In the genomic region with DNA sequence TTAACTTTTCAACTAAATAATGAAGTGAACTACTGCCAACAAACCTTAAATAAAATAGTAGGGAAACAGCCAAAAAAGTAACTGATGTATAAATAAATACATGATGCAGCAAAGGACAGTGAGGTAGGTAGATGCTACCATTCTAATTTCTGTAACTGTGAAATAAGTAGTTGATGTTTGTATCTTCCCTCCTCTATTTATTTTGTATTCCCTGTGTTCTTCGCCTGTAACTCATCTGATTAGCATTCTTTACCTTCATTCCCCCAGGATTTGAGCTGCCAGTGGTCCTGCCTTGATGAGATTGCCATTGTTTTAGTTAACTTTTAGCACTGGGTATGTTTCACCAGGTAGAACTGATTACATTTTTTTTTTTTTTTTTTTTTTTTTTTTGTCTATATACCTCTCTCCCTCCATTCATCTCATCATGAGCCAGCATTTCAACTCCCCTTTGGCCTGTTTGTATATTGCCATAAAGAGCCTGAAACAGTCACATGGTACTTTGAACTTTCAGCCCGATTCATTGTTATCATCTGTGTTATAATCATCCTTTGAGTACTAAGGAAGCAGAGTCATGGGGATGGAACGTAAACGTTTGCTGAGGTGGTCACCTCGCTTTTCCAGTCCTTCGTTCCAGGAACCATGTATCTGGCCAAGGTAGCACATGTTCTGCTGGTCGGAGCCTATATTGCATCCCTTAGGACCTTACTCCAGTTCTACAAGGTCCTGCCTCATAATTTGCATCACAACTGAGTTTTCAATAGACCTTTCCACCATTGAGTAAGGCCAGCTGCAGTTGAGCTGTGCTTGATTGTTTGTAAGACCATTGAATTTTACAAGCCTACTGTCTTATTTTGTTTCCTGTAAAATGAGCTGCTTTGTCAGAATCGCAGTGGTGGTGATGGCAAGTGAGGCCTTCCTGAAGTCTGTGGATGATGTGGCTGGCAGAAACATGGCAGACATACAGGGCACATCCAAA, we compare ENCODE assay signal across 1 cellular context.
TF ChIP-seq lines count a peak whose summit lies in the region.

No MANE protein-coding gene starts in this region.

TF ChIP-seq in HepG2, 621 proteins besides CTCF, POLR2A, EP300 and RAD21 (continued from another document and continues in another):
- TF ChIP-seq, protein P1, sequence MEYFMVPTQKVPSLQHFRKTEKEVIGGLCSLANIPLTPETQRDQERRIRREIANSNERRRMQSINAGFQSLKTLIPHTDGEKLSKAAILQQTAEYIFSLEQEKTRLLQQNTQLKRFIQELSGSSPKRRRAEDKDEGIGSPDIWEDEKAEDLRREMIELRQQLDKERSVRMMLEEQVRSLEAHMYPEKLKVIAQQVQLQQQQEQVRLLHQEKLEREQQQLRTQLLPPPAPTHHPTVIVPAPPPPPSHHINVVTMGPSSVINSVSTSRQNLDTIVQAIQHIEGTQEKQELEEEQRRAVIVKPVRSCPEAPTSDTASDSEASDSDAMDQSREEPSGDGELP (IDR thresholded peaks at IDR 0.05; ENCODE audit: borderline replicate concordance, low read depth): peak; percentile 76; the same call in 1 of the 2 replicates
- TF ChIP-seq, protein P2, sequence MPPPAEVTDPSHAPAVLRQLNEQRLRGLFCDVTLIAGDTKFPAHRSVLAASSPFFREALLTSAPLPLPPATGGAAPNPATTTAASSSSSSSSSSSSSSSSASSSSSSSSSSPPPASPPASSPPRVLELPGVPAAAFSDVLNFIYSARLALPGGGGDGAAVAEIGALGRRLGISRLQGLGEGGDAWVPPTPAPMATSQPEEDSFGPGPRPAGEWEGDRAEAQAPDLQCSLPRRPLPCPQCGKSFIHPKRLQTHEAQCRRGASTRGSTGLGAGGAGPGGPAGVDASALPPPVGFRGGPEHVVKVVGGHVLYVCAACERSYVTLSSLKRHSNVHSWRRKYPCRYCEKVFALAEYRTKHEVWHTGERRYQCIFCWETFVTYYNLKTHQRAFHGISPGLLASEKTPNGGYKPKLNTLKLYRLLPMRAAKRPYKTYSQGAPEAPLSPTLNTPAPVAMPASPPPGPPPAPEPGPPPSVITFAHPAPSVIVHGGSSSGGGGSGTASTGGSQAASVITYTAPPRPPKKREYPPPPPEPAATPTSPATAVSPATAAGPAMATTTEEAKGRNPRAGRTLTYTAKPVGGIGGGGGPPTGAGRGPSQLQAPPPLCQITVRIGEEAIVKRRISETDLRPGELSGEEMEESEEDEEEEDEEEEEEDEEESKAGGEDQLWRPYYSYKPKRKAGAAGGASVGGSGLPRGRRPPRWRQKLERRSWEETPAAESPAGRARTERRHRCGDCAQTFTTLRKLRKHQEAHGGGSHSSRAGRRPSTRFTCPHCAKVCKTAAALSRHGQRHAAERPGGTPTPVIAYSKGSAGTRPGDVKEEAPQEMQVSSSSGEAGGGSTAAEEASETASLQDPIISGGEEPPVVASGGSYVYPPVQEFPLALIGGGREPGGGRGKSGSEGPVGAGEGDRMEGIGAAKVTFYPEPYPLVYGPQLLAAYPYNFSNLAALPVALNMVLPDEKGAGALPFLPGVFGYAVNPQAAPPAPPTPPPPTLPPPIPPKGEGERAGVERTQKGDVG (CRISPR knock-in tag; IDR thresholded peaks at IDR 0.05; ENCODE audit: borderline replicate concordance): no peak
- TF ChIP-seq, protein P3, sequence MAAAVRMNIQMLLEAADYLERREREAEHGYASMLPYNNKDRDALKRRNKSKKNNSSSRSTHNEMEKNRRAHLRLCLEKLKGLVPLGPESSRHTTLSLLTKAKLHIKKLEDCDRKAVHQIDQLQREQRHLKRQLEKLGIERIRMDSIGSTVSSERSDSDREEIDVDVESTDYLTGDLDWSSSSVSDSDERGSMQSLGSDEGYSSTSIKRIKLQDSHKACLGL (CRISPR knock-in tag; IDR thresholded peaks at IDR 0.05): no peak
- no peak for TF ChIP-seq NCOA5 (CRISPR knock-in tag; IDR thresholded peaks at IDR 0.05)
- no peak for TF ChIP-seq SIN3B (IDR thresholded peaks at IDR 0.05; ENCODE audit: low read length)
- no peak for TF ChIP-seq ESRRA (CRISPR knock-in tag; IDR thresholded peaks at IDR 0.05; ENCODE audit: low read depth)
- TF ChIP-seq MED8 (CRISPR knock-in tag; IDR thresholded peaks at IDR 0.05; ENCODE audit: insufficient replicate concordance): peak; percentile 75
- peak; percentile 89 for TF ChIP-seq ZNF441 (CRISPR knock-in tag; IDR thresholded peaks at IDR 0.05; ENCODE audit: borderline replicate concordance)
- TF ChIP-seq, protein P4, sequence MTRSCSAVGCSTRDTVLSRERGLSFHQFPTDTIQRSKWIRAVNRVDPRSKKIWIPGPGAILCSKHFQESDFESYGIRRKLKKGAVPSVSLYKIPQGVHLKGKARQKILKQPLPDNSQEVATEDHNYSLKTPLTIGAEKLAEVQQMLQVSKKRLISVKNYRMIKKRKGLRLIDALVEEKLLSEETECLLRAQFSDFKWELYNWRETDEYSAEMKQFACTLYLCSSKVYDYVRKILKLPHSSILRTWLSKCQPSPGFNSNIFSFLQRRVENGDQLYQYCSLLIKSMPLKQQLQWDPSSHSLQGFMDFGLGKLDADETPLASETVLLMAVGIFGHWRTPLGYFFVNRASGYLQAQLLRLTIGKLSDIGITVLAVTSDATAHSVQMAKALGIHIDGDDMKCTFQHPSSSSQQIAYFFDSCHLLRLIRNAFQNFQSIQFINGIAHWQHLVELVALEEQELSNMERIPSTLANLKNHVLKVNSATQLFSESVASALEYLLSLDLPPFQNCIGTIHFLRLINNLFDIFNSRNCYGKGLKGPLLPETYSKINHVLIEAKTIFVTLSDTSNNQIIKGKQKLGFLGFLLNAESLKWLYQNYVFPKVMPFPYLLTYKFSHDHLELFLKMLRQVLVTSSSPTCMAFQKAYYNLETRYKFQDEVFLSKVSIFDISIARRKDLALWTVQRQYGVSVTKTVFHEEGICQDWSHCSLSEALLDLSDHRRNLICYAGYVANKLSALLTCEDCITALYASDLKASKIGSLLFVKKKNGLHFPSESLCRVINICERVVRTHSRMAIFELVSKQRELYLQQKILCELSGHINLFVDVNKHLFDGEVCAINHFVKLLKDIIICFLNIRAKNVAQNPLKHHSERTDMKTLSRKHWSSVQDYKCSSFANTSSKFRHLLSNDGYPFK (CRISPR knock-in tag; IDR thresholded peaks at IDR 0.05; ENCODE audit: borderline replicate concordance): no peak
- peak; percentile 79; the same call in 1 of the 2 replicates for TF ChIP-seq ZNF12 (CRISPR knock-in tag; IDR thresholded peaks at IDR 0.05)
- peak; percentile 47; the same call in 1 of the 2 replicates for TF ChIP-seq ZNF746 (CRISPR knock-in tag; IDR thresholded peaks at IDR 0.05)
- TF ChIP-seq SMYD3 (CRISPR knock-in tag; IDR thresholded peaks at IDR 0.05): no peak
- TF ChIP-seq CHD4 (IDR thresholded peaks at IDR 0.05; ENCODE audit: borderline replicate concordance, low read length): peak; percentile 95; the same call in 1 of the 2 replicates
- TF ChIP-seq HOXA9 (CRISPR knock-in tag; IDR thresholded peaks at IDR 0.05; ENCODE audit: borderline replicate concordance): no peak
- peak; percentile 53; the same call in 1 of the 2 replicates for TF ChIP-seq TRIM24 (CRISPR knock-in tag; IDR thresholded peaks at IDR 0.05)
- peak; percentile 51; the same call in 1 of the 2 replicates for TF ChIP-seq ZNF543 (CRISPR knock-in tag; IDR thresholded peaks at IDR 0.05)
- TF ChIP-seq ZMAT3 (CRISPR knock-in tag; conservative IDR thresholded peaks at IDR 0.05): peak; percentile 87
- TF ChIP-seq, protein P5, sequence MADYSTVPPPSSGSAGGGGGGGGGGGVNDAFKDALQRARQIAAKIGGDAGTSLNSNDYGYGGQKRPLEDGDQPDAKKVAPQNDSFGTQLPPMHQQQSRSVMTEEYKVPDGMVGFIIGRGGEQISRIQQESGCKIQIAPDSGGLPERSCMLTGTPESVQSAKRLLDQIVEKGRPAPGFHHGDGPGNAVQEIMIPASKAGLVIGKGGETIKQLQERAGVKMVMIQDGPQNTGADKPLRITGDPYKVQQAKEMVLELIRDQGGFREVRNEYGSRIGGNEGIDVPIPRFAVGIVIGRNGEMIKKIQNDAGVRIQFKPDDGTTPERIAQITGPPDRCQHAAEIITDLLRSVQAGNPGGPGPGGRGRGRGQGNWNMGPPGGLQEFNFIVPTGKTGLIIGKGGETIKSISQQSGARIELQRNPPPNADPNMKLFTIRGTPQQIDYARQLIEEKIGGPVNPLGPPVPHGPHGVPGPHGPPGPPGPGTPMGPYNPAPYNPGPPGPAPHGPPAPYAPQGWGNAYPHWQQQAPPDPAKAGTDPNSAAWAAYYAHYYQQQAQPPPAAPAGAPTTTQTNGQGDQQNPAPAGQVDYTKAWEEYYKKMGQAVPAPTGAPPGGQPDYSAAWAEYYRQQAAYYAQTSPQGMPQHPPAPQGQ (CRISPR knock-in tag; IDR thresholded peaks at IDR 0.05; ENCODE audit: borderline replicate concordance): no peak
- no peak for TF ChIP-seq TAF15 (IDR thresholded peaks at IDR 0.05; ENCODE audit: low read depth, low read length, poor library complexity, severe bottlenecking)
- peak; percentile 90; the same call in 1 of the 2 replicates for TF ChIP-seq CBX5 (CRISPR knock-in tag; IDR thresholded peaks at IDR 0.05; ENCODE audit: borderline replicate concordance)
- no peak for TF ChIP-seq MTA1 (CRISPR knock-in tag; IDR thresholded peaks at IDR 0.05; ENCODE audit: borderline replicate concordance)
- TF ChIP-seq, protein P6, sequence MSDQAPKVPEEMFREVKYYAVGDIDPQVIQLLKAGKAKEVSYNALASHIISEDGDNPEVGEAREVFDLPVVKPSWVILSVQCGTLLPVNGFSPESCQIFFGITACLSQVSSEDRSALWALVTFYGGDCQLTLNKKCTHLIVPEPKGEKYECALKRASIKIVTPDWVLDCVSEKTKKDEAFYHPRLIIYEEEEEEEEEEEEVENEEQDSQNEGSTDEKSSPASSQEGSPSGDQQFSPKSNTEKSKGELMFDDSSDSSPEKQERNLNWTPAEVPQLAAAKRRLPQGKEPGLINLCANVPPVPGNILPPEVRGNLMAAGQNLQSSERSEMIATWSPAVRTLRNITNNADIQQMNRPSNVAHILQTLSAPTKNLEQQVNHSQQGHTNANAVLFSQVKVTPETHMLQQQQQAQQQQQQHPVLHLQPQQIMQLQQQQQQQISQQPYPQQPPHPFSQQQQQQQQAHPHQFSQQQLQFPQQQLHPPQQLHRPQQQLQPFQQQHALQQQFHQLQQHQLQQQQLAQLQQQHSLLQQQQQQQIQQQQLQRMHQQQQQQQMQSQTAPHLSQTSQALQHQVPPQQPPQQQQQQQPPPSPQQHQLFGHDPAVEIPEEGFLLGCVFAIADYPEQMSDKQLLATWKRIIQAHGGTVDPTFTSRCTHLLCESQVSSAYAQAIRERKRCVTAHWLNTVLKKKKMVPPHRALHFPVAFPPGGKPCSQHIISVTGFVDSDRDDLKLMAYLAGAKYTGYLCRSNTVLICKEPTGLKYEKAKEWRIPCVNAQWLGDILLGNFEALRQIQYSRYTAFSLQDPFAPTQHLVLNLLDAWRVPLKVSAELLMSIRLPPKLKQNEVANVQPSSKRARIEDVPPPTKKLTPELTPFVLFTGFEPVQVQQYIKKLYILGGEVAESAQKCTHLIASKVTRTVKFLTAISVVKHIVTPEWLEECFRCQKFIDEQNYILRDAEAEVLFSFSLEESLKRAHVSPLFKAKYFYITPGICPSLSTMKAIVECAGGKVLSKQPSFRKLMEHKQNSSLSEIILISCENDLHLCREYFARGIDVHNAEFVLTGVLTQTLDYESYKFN (CRISPR knock-in tag; conservative IDR thresholded peaks at IDR 0.05): peak; percentile 77
- no peak for TF ChIP-seq ZNF552 (CRISPR knock-in tag; IDR thresholded peaks at IDR 0.05; ENCODE audit: borderline replicate concordance)
- no peak for TF ChIP-seq SMAD9 (CRISPR knock-in tag; IDR thresholded peaks at IDR 0.05)
- peak; percentile 42 for TF ChIP-seq ZNF317 (CRISPR knock-in tag; IDR thresholded peaks at IDR 0.05)
- TF ChIP-seq, protein P7, sequence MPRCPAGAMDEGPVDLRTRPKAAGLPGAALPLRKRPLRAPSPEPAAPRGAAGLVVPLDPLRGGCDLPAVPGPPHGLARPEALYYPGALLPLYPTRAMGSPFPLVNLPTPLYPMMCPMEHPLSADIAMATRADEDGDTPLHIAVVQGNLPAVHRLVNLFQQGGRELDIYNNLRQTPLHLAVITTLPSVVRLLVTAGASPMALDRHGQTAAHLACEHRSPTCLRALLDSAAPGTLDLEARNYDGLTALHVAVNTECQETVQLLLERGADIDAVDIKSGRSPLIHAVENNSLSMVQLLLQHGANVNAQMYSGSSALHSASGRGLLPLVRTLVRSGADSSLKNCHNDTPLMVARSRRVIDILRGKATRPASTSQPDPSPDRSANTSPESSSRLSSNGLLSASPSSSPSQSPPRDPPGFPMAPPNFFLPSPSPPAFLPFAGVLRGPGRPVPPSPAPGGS (CRISPR knock-in tag; IDR thresholded peaks at IDR 0.05): 0 out of 2 replicates have a peak, but pooled peaks have one; percentile 71
- TF ChIP-seq ZFP36 (IDR thresholded peaks at IDR 0.05; ENCODE audit: borderline replicate concordance, low read depth, low read length, partially characterized antibody): no peak
- TF ChIP-seq MAF1 (CRISPR knock-in tag; IDR thresholded peaks at IDR 0.05; ENCODE audit: borderline replicate concordance): no peak
- TF ChIP-seq SUZ12 (IDR thresholded peaks at IDR 0.05; ENCODE audit: low read depth, low read length): no peak
- peak; percentile 49; the same call in 1 of the 2 replicates for TF ChIP-seq ZMYM4 (CRISPR knock-in tag; IDR thresholded peaks at IDR 0.05)
- TF ChIP-seq ZKSCAN5 (CRISPR knock-in tag; IDR thresholded peaks at IDR 0.05): 0 out of 2 replicates have a peak, but pooled peaks have one; percentile 64
- TF ChIP-seq ATF7-NPFF (CRISPR knock-in tag; IDR thresholded peaks at IDR 0.05; ENCODE audit: low read depth): no peak
- TF ChIP-seq ZNF589 (CRISPR knock-in tag; conservative IDR thresholded peaks at IDR 0.05): peak; percentile 62; the same call in 1 of the 2 replicates
- TF ChIP-seq, protein P8, sequence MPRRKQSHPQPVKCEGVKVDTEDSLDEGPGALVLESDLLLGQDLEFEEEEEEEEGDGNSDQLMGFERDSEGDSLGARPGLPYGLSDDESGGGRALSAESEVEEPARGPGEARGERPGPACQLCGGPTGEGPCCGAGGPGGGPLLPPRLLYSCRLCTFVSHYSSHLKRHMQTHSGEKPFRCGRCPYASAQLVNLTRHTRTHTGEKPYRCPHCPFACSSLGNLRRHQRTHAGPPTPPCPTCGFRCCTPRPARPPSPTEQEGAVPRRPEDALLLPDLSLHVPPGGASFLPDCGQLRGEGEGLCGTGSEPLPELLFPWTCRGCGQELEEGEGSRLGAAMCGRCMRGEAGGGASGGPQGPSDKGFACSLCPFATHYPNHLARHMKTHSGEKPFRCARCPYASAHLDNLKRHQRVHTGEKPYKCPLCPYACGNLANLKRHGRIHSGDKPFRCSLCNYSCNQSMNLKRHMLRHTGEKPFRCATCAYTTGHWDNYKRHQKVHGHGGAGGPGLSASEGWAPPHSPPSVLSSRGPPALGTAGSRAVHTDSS (CRISPR knock-in tag; conservative IDR thresholded peaks at IDR 0.05): no peak
- TF ChIP-seq, protein P9, sequence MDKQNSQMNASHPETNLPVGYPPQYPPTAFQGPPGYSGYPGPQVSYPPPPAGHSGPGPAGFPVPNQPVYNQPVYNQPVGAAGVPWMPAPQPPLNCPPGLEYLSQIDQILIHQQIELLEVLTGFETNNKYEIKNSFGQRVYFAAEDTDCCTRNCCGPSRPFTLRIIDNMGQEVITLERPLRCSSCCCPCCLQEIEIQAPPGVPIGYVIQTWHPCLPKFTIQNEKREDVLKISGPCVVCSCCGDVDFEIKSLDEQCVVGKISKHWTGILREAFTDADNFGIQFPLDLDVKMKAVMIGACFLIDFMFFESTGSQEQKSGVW (CRISPR knock-in tag; IDR thresholded peaks at IDR 0.05; ENCODE audit: borderline replicate concordance): no peak; the same call in 1 of the 2 replicates
- no peak for TF ChIP-seq SMARCC2 (IDR thresholded peaks at IDR 0.05)
- TF ChIP-seq CEBPG (CRISPR knock-in tag; IDR thresholded peaks at IDR 0.05): peak; percentile 71
- peak; percentile 89 for TF ChIP-seq ASH2L (IDR thresholded peaks at IDR 0.05; ENCODE audit: insufficient read length, low read depth, low read length)
- peak; percentile 39 for TF ChIP-seq CCAR2 (optimal IDR thresholded peaks at IDR 0.05; ENCODE audit: low read depth, low read length)
- TF ChIP-seq NR3C1 (CRISPR knock-in tag; IDR thresholded peaks at IDR 0.05): no peak
